9 cellular contexts compared by ENCODE assay signal in genomic region chr7:64904008-64904407, GRCh38. TPM values are rescaled to one million over a fixed set of nuclear protein-coding genes. Genes with fewer than 3 reads are reported as not detected.
DNase-seq lines count a peak whose midpoint lies in the region; ATAC-seq and TF ChIP-seq lines count a peak whose summit lies in the region.
"Had no signal": no experiment of that assay in that cellular context is flagged by ENCODE, and none has a peak within 500 bp of the region (broad histone marks: within the 10 kb centered on the region; RNA-seq: fewer than 3 reads in every experiment).

No MANE protein-coding gene starts in this region.

- peak overlapping the region; percentile 95 for H3K4me2 ChIP-seq in hepatocyte

- CTCF ChIA-PET in activated CD4-positive, alpha-beta T cell treated with anti-CD3 and anti-CD28 coated beads for 36 hours (lab: Charles Lee): no interaction called here

- H3K4me1 Mint-ChIP-seq in activated CD4-positive, alpha-beta T cell treated with anti-CD3 and anti-CD28 coated beads for 36 hours: peaks cover 47% of the 10 kb centered on the region
- peaks cover 57% of the 10 kb centered on the region for H3K4me1 Mint-ChIP-seq in stimulated activated memory B cell treated with anti-CD40 and anti-IgM and Interleukin-4, amounts not matched to agents 10 μg/mL and 1 μg/mL and 100 μg/mL, for 72 hours

- TF ChIP-seq CTCF in WI38 (IDR thresholded peaks at IDR 0.05; ENCODE audit: low read depth, low read length) (no peak), hepatocyte (IDR thresholded peaks at IDR 0.05; ENCODE audit: poor library complexity) (no peak)

- H3K4me3 ChIP-seq in WI38 (ENCODE audit: low read depth, low read length) (peak overlapping the region; percentile 93), hepatocyte (peak overlapping the region; percentile 72)

- no peaks in the 10 kb centered on the region for H3K27me3 Mint-ChIP-seq in activated CD4-positive, alpha-beta T cell treated with anti-CD3 and anti-CD28 coated beads for 36 hours
- H3K27me3 Mint-ChIP-seq in stimulated activated memory B cell treated with anti-CD40 and anti-IgM and Interleukin-4, amounts not matched to agents 10 μg/mL and 1 μg/mL and 100 μg/mL, for 72 hours: no peaks in the 10 kb centered on the region

- no peaks in the 10 kb centered on the region for H3K9me3 Mint-ChIP-seq in activated CD4-positive, alpha-beta T cell treated with anti-CD3 and anti-CD28 coated beads for 36 hours (ENCODE audit: low read depth)
- H3K9me3 Mint-ChIP-seq in stimulated activated memory B cell treated with anti-CD40 and anti-IgM and Interleukin-4, amounts not matched to agents 10 μg/mL and 1 μg/mL and 100 μg/mL, for 72 hours: no peaks in the 10 kb centered on the region

- WGBS in hepatocyte (ENCODE audit: low lambda C conversion rate, missing lambda C conversion rate): 87% methylated on average over 15 of the region's 15 CpGs

- H4K20me1 ChIP-seq in hepatocyte (ENCODE audit: insufficient read depth, poor library complexity, severe bottlenecking): no peaks in the 10 kb centered on the region

- intact Hi-C loops in activated CD4-positive, alpha-beta T cell treated with anti-CD3 and anti-CD28 coated beads for 36 hours (cut with DNase I, micrococcal nuclease): loop anchor here (5.0 to 10.0 kb wide), 3 partner anchors 237 to 468 kb away; partner anchors contain the start of genes ZNF107 (in 1 of the 2), ZNF680 (in 1 of the 2) and ZNF92 (in 1 of the 2)

- POLR2A ChIA-PET in activated CD4-positive, alpha-beta T cell treated with anti-CD3 and anti-CD28 coated beads for 36 hours (lab: Charles Lee): interaction anchor here (1.4 kb wide), 1 partner anchor 590 kb away, joined by 3 read pairs; the partner anchor contains the start of gene ZNF736

- H3K36me3 Mint-ChIP-seq in activated CD4-positive, alpha-beta T cell treated with anti-CD3 and anti-CD28 coated beads for 36 hours (ENCODE audit: low read depth): peaks cover 16% of the 10 kb centered on the region
- no peaks in the 10 kb centered on the region for H3K36me3 Mint-ChIP-seq in stimulated activated memory B cell treated with anti-CD40 and anti-IgM and Interleukin-4, amounts not matched to agents 10 μg/mL and 1 μg/mL and 100 μg/mL, for 72 hours

- H3K4me3 Mint-ChIP-seq in activated CD4-positive, alpha-beta T cell treated with anti-CD3 and anti-CD28 coated beads for 36 hours: peak overlapping the region; percentile 98
- H3K4me3 Mint-ChIP-seq in stimulated activated memory B cell treated with anti-CD40 and anti-IgM and Interleukin-4, amounts not matched to agents 10 μg/mL and 1 μg/mL and 100 μg/mL, for 72 hours: peak overlapping the region; percentile 94

- H3K9me2 ChIP-seq in hepatocyte (replicated peaks; ENCODE audit: insufficient read depth): no peaks in the 10 kb centered on the region

- no peak for DNase-seq in activated CD4-positive, alpha-beta T cell treated with anti-CD3 and anti-CD28 coated beads for 36 hours
- no peak for DNase-seq in activated CD4-positive, alpha-beta T cell treated with anti-CD3 and anti-CD28 coated beads for 48 hours
- DNase-seq in hepatocyte (ENCODE audit: low spot score) (no peak), NCI-H748 treated with DMSO at 0.1 percent for 48 hours (lab: John Stamatoyannopoulos, UW) (no peak), DMS 273 treated with DMSO at 0.1 percent for 48 hours (lab: John Stamatoyannopoulos, UW) (no peak)

- H3K4me1 ChIP-seq in hepatocyte (ENCODE audit: insufficient read depth): no peaks in the 10 kb centered on the region

- H3K79me2 ChIP-seq in hepatocyte: peaks cover 51% of the 10 kb centered on the region

- H3K36me3 ChIP-seq in hepatocyte (replicated peaks; ENCODE audit: insufficient read depth, low read depth): no peaks in the 10 kb centered on the region

- peak overlapping the region; percentile 78 for H3K27ac ChIP-seq in hepatocyte

- no peaks in the 10 kb centered on the region for H3K9me3 ChIP-seq in hepatocyte (ENCODE audit: low read depth)
- H3K9me3 ChIP-seq: body of pancreas had no signal

- H3K27me3 ChIP-seq in hepatocyte: no peaks in the 10 kb centered on the region
- H3K27me3 ChIP-seq: body of pancreas had no signal

- peak overlapping the region; percentile 88 for H2AFZ ChIP-seq in hepatocyte

- H3K27ac Mint-ChIP-seq in activated CD4-positive, alpha-beta T cell treated with anti-CD3 and anti-CD28 coated beads for 36 hours: peak overlapping the region; percentile 95
- peak overlapping the region; percentile 92 for H3K27ac Mint-ChIP-seq in stimulated activated memory B cell treated with anti-CD40 and anti-IgM and Interleukin-4, amounts not matched to agents 10 μg/mL and 1 μg/mL and 100 μg/mL, for 72 hours

- ATAC-seq in activated CD4-positive, alpha-beta T cell treated with anti-CD3 and anti-CD28 coated beads for 36 hours: no peak
- no peak for ATAC-seq in stimulated activated memory B cell treated with anti-CD40 and anti-IgM and Interleukin-4, amounts not matched to agents 10 μg/mL and 1 μg/mL and 100 μg/mL, for 72 hours
- no peak for ATAC-seq in GM21717 (IDR thresholded peaks at IDR 0.05; ENCODE audit: unreplicated experiment)

RNA-seq across cellular contexts. Expression of gene ZNF273, which starts 0.9 kb away (rescaled TPM):
- total RNA-seq in activated CD4-positive, alpha-beta T cell treated with anti-CD3 and anti-CD28 coated beads for 36 hours: 10 to 100 TPM; 12.5 to 13.3 TPM
- total RNA-seq in hepatocyte: 4.9 and 8.4 TPM in 2 replicates
- polyA plus RNA-seq in hepatocyte: 3.2 and 4.1 TPM in 2 replicates
